In the genomic region with DNA sequence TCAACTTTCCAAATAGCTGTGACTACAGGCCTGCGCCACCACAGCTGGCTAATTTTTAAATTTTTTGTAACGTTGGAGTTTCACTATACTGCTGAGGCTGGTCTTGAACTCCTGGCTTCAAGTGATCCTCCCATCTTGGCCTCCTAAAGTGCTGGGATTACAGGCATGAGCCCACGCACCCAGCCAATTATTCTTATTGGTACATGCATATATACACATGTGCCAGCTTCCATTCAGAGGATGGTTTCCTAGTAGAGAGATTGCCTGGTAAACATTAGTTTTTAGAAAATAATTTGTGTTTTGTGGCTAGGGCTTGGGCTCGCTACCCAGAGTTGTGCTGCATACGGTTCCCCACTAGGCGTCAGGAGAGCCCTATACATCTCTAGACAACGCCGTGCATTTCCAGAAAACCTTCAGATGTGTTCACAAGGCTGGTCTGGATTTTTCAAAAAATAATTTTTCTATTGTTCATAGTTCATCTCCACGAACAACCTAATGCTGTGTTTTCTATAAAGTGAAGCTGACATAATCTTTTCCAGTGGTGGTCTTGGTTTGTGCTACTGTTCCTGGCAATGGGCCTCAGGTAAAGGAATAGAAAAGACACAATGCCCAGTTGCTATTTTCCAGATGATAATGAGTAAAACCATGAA, we compare ENCODE assay signal across 9 cellular contexts. TPM values are rescaled to one million over a fixed set of nuclear protein-coding genes. Genes with fewer than 3 reads are reported as not detected.
DNase-seq lines count a peak whose midpoint lies in the region; ATAC-seq and TF ChIP-seq lines count a peak whose summit lies in the region.
"Had no signal": no experiment of that assay in that cellular context is flagged by ENCODE, and none has a peak within 500 bp of the region (broad histone marks: within the 10 kb centered on the region; RNA-seq: fewer than 3 reads in every experiment).

No MANE protein-coding gene starts in this region.

- TF ChIP-seq POLR2A in esophagus muscularis mucosa (IDR thresholded peaks at IDR 0.05; ENCODE audit: low read depth): no peak
- no peak for TF ChIP-seq POLR2A in transverse colon (IDR thresholded peaks at IDR 0.05)

- H3K36me3 ChIP-seq in esophagus muscularis mucosa (no peaks in the 10 kb centered on the region), transverse colon (no peaks in the 10 kb centered on the region)
- H3K36me3 ChIP-seq: BLaER1 had no signal

- ATAC-seq in HG02852 (IDR thresholded peaks at IDR 0.05; ENCODE audit: unreplicated experiment): peak; percentile 64

- H3K4me1 ChIP-seq in esophagus muscularis mucosa (no peaks in the 10 kb centered on the region), transverse colon (peaks cover 0 to 17% (median 7%) of the 10 kb centered on the region in 4 donors)
- H3K4me1 ChIP-seq: BLaER1 had no signal

- DNase-seq in DMS79 treated with DMSO at 0.1 percent for 48 hours (lab: John Stamatoyannopoulos, UW): peak; percentile 73
- DNase-seq in DMS79 (lab: John Stamatoyannopoulos, UW): no peak
- peak; percentile 62 for DNase-seq in NCI-H460 (ENCODE audit: extremely low read depth, low read depth)
- DNase-seq in activated CD8-positive, alpha-beta memory T cell treated with anti-CD3 and anti-CD28 coated beads, Interleukin-2, amount 50 U/mL, for 1 hour (ENCODE audit: extremely low read depth): peak; percentile 20
- DNase-seq in esophagus muscularis mucosa (ENCODE audit: extremely low spot score): no peak
- DNase-seq in myocyte (ENCODE audit: low read depth): peak; percentile 76
- peak; percentile 58 for DNase-seq in transverse colon

- H3K9me3 ChIP-seq in esophagus muscularis mucosa (no peaks in the 10 kb centered on the region), transverse colon (no peaks in the 10 kb centered on the region)
- H3K9me3 ChIP-seq: BLaER1 had no signal

- no peak for TF ChIP-seq EP300 in esophagus muscularis mucosa (IDR thresholded peaks at IDR 0.05)
- no peak for TF ChIP-seq EP300 in transverse colon (IDR thresholded peaks at IDR 0.05; ENCODE audit: low read depth)

- intact Hi-C loops in esophagus muscularis mucosa (cut with DNase I): loop anchor here (1.0 kb wide), 1 partner anchor 268 kb away; no protein-coding TSS in a partner anchor
- intact Hi-C loops in transverse colon (cut with DNase I; ENCODE audit: low total_unique reads): loop anchor here (2.0 kb wide), 1 partner anchor 267 kb away; a partner anchor contains a TSS

- H3K4me3 ChIP-seq in esophagus muscularis mucosa: no peak overlapping the region
- no peak overlapping the region for H3K4me3 ChIP-seq in transverse colon
- H3K4me3 ChIP-seq: BLaER1 had no signal

- in situ Hi-C loops in transverse colon (cut with MboI; ENCODE audit: low pct_ligation_motif_present in 1 of 4, low pct_unique_long_range_greater_than_20kb in 1 of 4, low sequenced_read_pairs in 3 of 4): loop anchor here (5.0 to 25.0 kb wide), 4 partner anchors 263 to 546 kb away; a partner anchor contains a TSS

- TF ChIP-seq CTCF in esophagus muscularis mucosa (IDR thresholded peaks at IDR 0.05) (peak; percentile 86 to 93 (median 91)), transverse colon (IDR thresholded peaks at IDR 0.05) (peak; percentile 77 to 91 (median 85))

- no peaks in the 10 kb centered on the region for H3K27me3 ChIP-seq in esophagus muscularis mucosa
- no peaks in the 10 kb centered on the region for H3K27me3 ChIP-seq in transverse colon
- H3K27me3 ChIP-seq: BLaER1 had no signal

- H3K27ac ChIP-seq in esophagus muscularis mucosa (replicated peaks in 1 of 4) (no peak overlapping the region), transverse colon (no peak overlapping the region)
- H3K27ac ChIP-seq: BLaER1 had no signal

- 16% methylated on average over 9 of the region's 9 CpGs for WGBS in esophagus muscularis mucosa
- 0 to 13% methylated on average over 1 to 9 of the region's 9 CpGs for WGBS in transverse colon (ENCODE audit: low coverage in 1 of 2), 2 donors

RNA-seq across cellular contexts. Expression of a gene that starts 14.6 kb away (rescaled TPM):
- total RNA-seq in NCI-H460 (2014; rRNA removed; shearing (Covaris generic)): 57.3 and 57.5 TPM in 2 replicates
- polyA plus RNA-seq in NCI-H460 (2014; cell fraction: nucleus; rRNA removed): 77.6 and 81.3 TPM in 2 replicates
- total RNA-seq in esophagus muscularis mucosa (10 to 100 TPM; 39.8 to 47.7 (median 41.7) TPM), myocyte (83.7 and 100 TPM in 2 replicates), transverse colon (10 to 100 TPM; 74.1 to 95.6 (median 92.6) TPM)
- 40.6 TPM for polyA plus RNA-seq in myocyte (2012)

RNA-seq across cellular contexts. Expression of a gene that starts 16.1 kb away (rescaled TPM):
- total RNA-seq in NCI-H460 (2014; rRNA removed; shearing (Covaris generic)): 3.1 and 5.8 TPM in 2 replicates
- polyA plus RNA-seq in NCI-H460 (2014; cell fraction: nucleus; rRNA removed): 48.8 and 52.2 TPM in 2 replicates
- total RNA-seq in esophagus muscularis mucosa (1 to 10 TPM; 3.0 to 6.3 (median 4.4) TPM), myocyte (5.2 and 7.8 TPM in 2 replicates), transverse colon (1 to 10 TPM in 3 of 4 donors, not detected in 1; 1.3 to 2.0 (median 1.8) TPM)
- polyA plus RNA-seq in myocyte (2012): 12.4 TPM

Comparison
In these comparisons a context has a peak if more than half of its experiments do, and no peak if none do; other contexts are left out.
1. DNase-seq: peak in DMS79 treated with DMSO at 0.1 percent for 48 hours (single experiment), NCI-H460 (single experiment), activated CD8-positive, alpha-beta memory T cell treated with anti-CD3 and anti-CD28 coated beads, Interleukin-2, amount 50 U/mL, for 1 hour (single experiment), myocyte (single experiment) and transverse colon (single experiment); none in DMS79 (single experiment) and esophagus muscularis mucosa (single experiment).